ENCODE assay signal across 1 cellular context in the genomic region with DNA sequence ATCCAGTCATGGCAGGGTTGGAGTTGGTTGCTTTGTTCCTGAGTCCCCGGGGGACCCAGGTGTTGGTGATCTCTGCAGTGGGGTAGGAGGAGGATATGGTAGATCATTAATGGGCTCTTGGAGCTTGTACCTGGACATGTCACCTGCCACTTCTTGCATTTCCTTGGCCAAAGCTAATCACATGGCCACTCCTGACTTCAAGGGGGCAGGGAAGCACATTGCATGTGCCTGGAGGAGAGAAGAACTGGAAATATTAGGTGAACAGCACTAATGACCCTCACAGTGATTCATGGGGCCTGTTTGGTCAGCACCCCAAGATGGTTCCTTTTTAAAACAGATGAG.
TF ChIP-seq lines count a peak whose summit lies in the region.

No MANE protein-coding gene starts in this region.

TF ChIP-seq in GM23338, 12 proteins besides CTCF, POLR2A, EP300 and RAD21:
- TF ChIP-seq NANOG (IDR thresholded peaks at IDR 0.05; ENCODE audit: borderline replicate concordance) = no peak
- no peak for TF ChIP-seq ZNF462 (CRISPR knock-in tag; IDR thresholded peaks at IDR 0.05)
- TF ChIP-seq STAT1 (IDR thresholded peaks at IDR 0.05; ENCODE audit: unreplicated experiment) = no peak
- TF ChIP-seq ZNF114 (CRISPR knock-in tag; IDR thresholded peaks at IDR 0.05) = no peak
- no peak for TF ChIP-seq POLR2AphosphoS5 (IDR thresholded peaks at IDR 0.05; ENCODE audit: low read depth)
- TF ChIP-seq EZH2phosphoT487 (IDR thresholded peaks at IDR 0.05; ENCODE audit: unreplicated experiment) = no peak
